ENCODE assay signal across 8 cellular contexts in the genomic region with DNA sequence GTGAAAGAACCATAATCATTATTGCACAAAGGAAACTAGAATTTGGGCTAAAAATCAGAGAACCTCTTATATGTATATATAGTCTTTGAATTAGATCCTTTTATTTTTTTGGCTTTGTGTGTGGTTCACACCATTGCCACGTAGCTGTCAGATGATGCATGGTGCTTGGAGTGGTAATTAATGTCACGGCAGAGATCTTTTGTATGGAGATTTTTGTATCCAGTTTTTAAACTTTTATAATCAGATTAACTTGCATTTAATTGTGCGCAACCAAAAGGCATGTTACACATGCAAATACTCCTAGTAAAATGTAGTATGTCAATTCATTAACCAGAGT. TPM values are rescaled to one million over a fixed set of nuclear protein-coding genes. Genes with fewer than 3 reads are reported as not detected.
DNase-seq lines count a peak whose midpoint lies in the region; ATAC-seq, FAIRE-seq and TF ChIP-seq lines count a peak whose summit lies in the region.

No MANE protein-coding gene starts in this region.

- DNase-seq in DMS53 (lab: John Stamatoyannopoulos, UW) (peak; percentile 17), DMS53 treated with DMSO at 0.1 percent for 48 hours (lab: John Stamatoyannopoulos, UW; ENCODE audit: unreplicated experiment) (no peak), endothelial cell of umbilical vein (ENCODE audit: low read depth, low spot score) (no peak), NCI-H1930 (lab: John Stamatoyannopoulos, UW) (no peak)

- H3K27me3 ChIP-seq in OCI-LY3 (ENCODE audit: low read depth, low read length), result no peaks in the 10 kb centered on the region
- H3K27me3 ChIP-seq in endothelial cell of umbilical vein (ENCODE audit: control insufficient read depth in 2 of 2, insufficient read depth in 2 of 2, low read length in 2 of 2), result no peaks in the 10 kb centered on the region
- H3K27me3 ChIP-seq in neutrophil, result peaks cover 22% of the 10 kb centered on the region

- H3K36me3 ChIP-seq in OCI-LY3 (replicated peaks; ENCODE audit: low read depth, low read length) (peaks cover 15% of the 10 kb centered on the region), endothelial cell of umbilical vein (ENCODE audit: control insufficient read depth in 2 of 2, extremely low read depth in 1 of 2, insufficient read depth in 2 of 2, low read length in 2 of 2) (peaks cover 0 to 8% of the 10 kb centered on the region in 2 experiments), neutrophil (peaks cover 4% of the 10 kb centered on the region)

- POLR2A ChIA-PET in endothelial cell of umbilical vein (lab: Charles Lee), result interaction anchor here (1.7 kb wide), 1 partner anchor 119 kb away, joined by 6 read pairs; no protein-coding TSS in a partner anchor

- H3K9ac ChIP-seq in OCI-LY3 (ENCODE audit: low read length), result peak overlapping the region; percentile 89
- peak overlapping the region; percentile 75 for H3K9ac ChIP-seq in endothelial cell of umbilical vein (replicated peaks; ENCODE audit: extremely low read depth, insufficient read depth, low read length)

- FAIRE-seq in endothelial cell of umbilical vein (lab: Jason Lieb, UNC), result no peak

- H3K79me2 ChIP-seq in OCI-LY3 (ENCODE audit: low read length) (peaks cover 44% of the 10 kb centered on the region), endothelial cell of umbilical vein (ENCODE audit: control insufficient read depth, insufficient read depth, low read length) (peaks cover 41% of the 10 kb centered on the region)

- no peaks in the 10 kb centered on the region for H3K9me1 ChIP-seq in endothelial cell of umbilical vein (replicated peaks; ENCODE audit: control insufficient read depth, extremely low read depth, insufficient read depth, low read length)

- CTCF ChIA-PET in endothelial cell of umbilical vein (lab: Charles Lee), result interaction anchor here (1.0 to 6.3 kb wide), 13 partner anchors 9 to 311 kb away, joined by 3 to 50 read pairs (median 19); a partner anchor contains a TSS

- H2AFZ ChIP-seq in OCI-LY3 (ENCODE audit: low read depth, low read length) (no peak overlapping the region), endothelial cell of umbilical vein (ENCODE audit: low read depth, low read length) (peak overlapping the region; percentile 77)

- BruUV-seq in endothelial cell of umbilical vein (replicated peaks; lab: Mats Ljungman, UMichigan), result no TSS peak

- H3K4me3 ChIP-seq in OCI-LY3 (ENCODE audit: low read length), result peak overlapping the region; percentile 89
- H3K4me3 ChIP-seq in endothelial cell of umbilical vein (replicated peaks in 1 of 3; ENCODE audit: insufficient read depth in 1 of 3, low read depth in 1 of 3, low read length in 3 of 3), result peak overlapping the region; percentile 80 to 96 (median 96)
- H3K4me3 ChIP-seq in neutrophil (ENCODE audit: low read depth in 1 of 2, low read length in 1 of 2), result peak overlapping the region; percentile 72 to 88

- no peak for TF ChIP-seq POLR2A in endothelial cell of umbilical vein (IDR thresholded peaks at IDR 0.05; ENCODE audit: low read depth, low read length)

- H3K27ac ChIP-seq in OCI-LY3 (ENCODE audit: low read length), result peak overlapping the region; percentile 56
- H3K27ac ChIP-seq in endothelial cell of umbilical vein (ENCODE audit: insufficient read depth, low read depth, low read length), result peak overlapping the region; percentile 33
- peak overlapping the region; percentile 77 for H3K27ac ChIP-seq in neutrophil

- no peak for TF ChIP-seq CTCF in OCI-LY3 (IDR thresholded peaks at IDR 0.05; ENCODE audit: low read depth, low read length)
- TF ChIP-seq CTCF in endothelial cell of umbilical vein (IDR thresholded peaks at IDR 0.05; ENCODE audit: extremely low read depth in 1 of 2, insufficient read depth in 1 of 2, low read depth in 1 of 2, low read length in 2 of 2), result no peak
- no peak for TF ChIP-seq CTCF in neutrophil (IDR thresholded peaks at IDR 0.05)

- intact Hi-C loops in endothelial cell of umbilical vein (cut with micrococcal nuclease), result no loop called here

- H3K9me3 ChIP-seq in OCI-LY3 (ENCODE audit: insufficient read depth, low read length) (no peaks in the 10 kb centered on the region), endothelial cell of umbilical vein (replicated peaks; ENCODE audit: control insufficient read depth, insufficient read depth, low read length) (no peaks in the 10 kb centered on the region), neutrophil (no peaks in the 10 kb centered on the region)

- ATAC-seq in HG02588 (IDR thresholded peaks at IDR 0.05; ENCODE audit: unreplicated experiment), result no peak
- no peak for ATAC-seq in GM18873 (IDR thresholded peaks at IDR 0.05; ENCODE audit: low FRiP score, unreplicated experiment)

- H4K20me1 ChIP-seq in OCI-LY3 (ENCODE audit: insufficient read depth, low read length) (no peaks in the 10 kb centered on the region; the same call in 1 of the 2 replicates), endothelial cell of umbilical vein (replicated peaks; ENCODE audit: control insufficient read depth, extremely low read depth, insufficient read depth, low read length) (no peaks in the 10 kb centered on the region)

- H3K4me2 ChIP-seq in OCI-LY3 (ENCODE audit: low read length), result peak overlapping the region; percentile 80
- peak overlapping the region; percentile 93 for H3K4me2 ChIP-seq in endothelial cell of umbilical vein (ENCODE audit: insufficient read depth, low read length)

- peaks cover 14% of the 10 kb centered on the region for H3K4me1 ChIP-seq in OCI-LY3 (ENCODE audit: low read length)
- H3K4me1 ChIP-seq in endothelial cell of umbilical vein (ENCODE audit: control insufficient read depth, extremely low read depth, insufficient read depth, low read length), result peaks cover 21% of the 10 kb centered on the region
- H3K4me1 ChIP-seq in neutrophil (ENCODE audit: control insufficient read depth in 1 of 2, insufficient read depth in 1 of 2, low read depth in 1 of 2, low read length in 1 of 2), result peaks cover 18 to 20% of the 10 kb centered on the region in 2 experiments

- dilution Hi-C loops in endothelial cell of umbilical vein (cut with MboI; ENCODE audit: extremely low pct_ligation_motif_present, low sequenced_read_pairs), result no loop called here

TF ChIP-seq in endothelial cell of umbilical vein, 7 proteins besides CTCF, POLR2A, EP300 and RAD21:
- TF ChIP-seq FOS (IDR thresholded peaks at IDR 0.05; ENCODE audit: borderline replicate concordance, insufficient read depth, low read length) (no peak), GATA2 (IDR thresholded peaks at IDR 0.05; ENCODE audit: insufficient read depth, insufficient read length, low read depth, low read length) (no peak), EZH2 (IDR thresholded peaks at IDR 0.05; ENCODE audit: borderline replicate concordance, low read depth, low read length, severe bottlenecking) (no peak), POLR2AphosphoS5 (IDR thresholded peaks at IDR 0.05; ENCODE audit: insufficient read depth, low read depth, low read length) (no peak), JUN (IDR thresholded peaks at IDR 0.05; ENCODE audit: borderline replicate concordance, insufficient read depth, insufficient read length, low read depth) (no peak), MYC (IDR thresholded peaks at IDR 0.05; ENCODE audit: low read depth, low read length) (no peak)
- TF ChIP-seq, protein P1, sequence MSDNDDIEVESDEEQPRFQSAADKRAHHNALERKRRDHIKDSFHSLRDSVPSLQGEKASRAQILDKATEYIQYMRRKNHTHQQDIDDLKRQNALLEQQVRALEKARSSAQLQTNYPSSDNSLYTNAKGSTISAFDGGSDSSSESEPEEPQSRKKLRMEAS (IDR thresholded peaks at IDR 0.05; ENCODE audit: insufficient read depth, insufficient read length), result no peak

RNA-seq across cellular contexts. Expression of a gene that starts 0.8 kb away (rescaled TPM):
- 26.2 and 37.0 TPM in 2 replicates for total RNA-seq in endothelial cell of umbilical vein
- 8.9 and 10.0 TPM in 2 replicates for polyA plus RNA-seq in endothelial cell of umbilical vein
- polyA plus RNA-seq in endothelial cell of umbilical vein (2011; cell fraction: cytosol; rRNA removed), result 14.8 and 17.3 TPM in 2 replicates
- polyA plus RNA-seq in endothelial cell of umbilical vein (2011; cell fraction: nucleus; rRNA removed), result 19.6 and 20.6 TPM in 2 replicates
- polyA plus RNA-seq in endothelial cell of umbilical vein (2012), result 26.8 and 33.5 TPM in 2 replicates
- 15.7 and 20.7 TPM in 2 replicates for polyA minus RNA-seq in endothelial cell of umbilical vein
- 22.8 TPM for polyA minus RNA-seq in endothelial cell of umbilical vein (2011; cell fraction: cytosol; rRNA and poly(A)+ RNA removed)
- polyA minus RNA-seq in endothelial cell of umbilical vein (2011; cell fraction: nucleus; rRNA and poly(A)+ RNA removed), result 12.6 and 18.0 TPM in 2 replicates

RNA-seq across cellular contexts. Expression of a gene that starts 19.1 kb away (rescaled TPM):
- not detected in 2 replicates for total RNA-seq in endothelial cell of umbilical vein
- polyA plus RNA-seq in endothelial cell of umbilical vein, result not detected in 2 replicates
- 0.13 TPM in 1 of 2 replicates, not detected in the other for polyA plus RNA-seq in endothelial cell of umbilical vein (2011; cell fraction: cytosol; rRNA removed)
- not detected in 2 replicates for polyA plus RNA-seq in endothelial cell of umbilical vein (2011; cell fraction: nucleus; rRNA removed)
- not detected in 2 replicates for polyA plus RNA-seq in endothelial cell of umbilical vein (2012)
- polyA minus RNA-seq in endothelial cell of umbilical vein, result not detected in 2 replicates
- polyA minus RNA-seq in endothelial cell of umbilical vein (2011; cell fraction: cytosol; rRNA and poly(A)+ RNA removed), result not detected
- polyA minus RNA-seq in endothelial cell of umbilical vein (2011; cell fraction: nucleus; rRNA and poly(A)+ RNA removed), result 0.38 TPM in 1 of 2 replicates, not detected in the other

RNA-seq across cellular contexts. Expression of a gene that starts 54.9 kb away (rescaled TPM):
- total RNA-seq in endothelial cell of umbilical vein, result not detected in 2 replicates
- polyA plus RNA-seq in endothelial cell of umbilical vein, result 0.05 TPM in 1 of 2 replicates, not detected in the other
- polyA plus RNA-seq in endothelial cell of umbilical vein (2011; cell fraction: cytosol; rRNA removed), result 0.03 TPM in 1 of 2 replicates, not detected in the other
- polyA plus RNA-seq in endothelial cell of umbilical vein (2011; cell fraction: nucleus; rRNA removed), result 0.06 TPM in 1 of 2 replicates, not detected in the other
- polyA plus RNA-seq in endothelial cell of umbilical vein (2012), result not detected in 2 replicates
- polyA minus RNA-seq in endothelial cell of umbilical vein, result not detected in 2 replicates
- polyA minus RNA-seq in endothelial cell of umbilical vein (2011; cell fraction: cytosol; rRNA and poly(A)+ RNA removed), result not detected
- polyA minus RNA-seq in endothelial cell of umbilical vein (2011; cell fraction: nucleus; rRNA and poly(A)+ RNA removed), result not detected in 2 replicates
